Comparison of ENCODE assay signal across 9 cellular contexts in the genomic region with DNA sequence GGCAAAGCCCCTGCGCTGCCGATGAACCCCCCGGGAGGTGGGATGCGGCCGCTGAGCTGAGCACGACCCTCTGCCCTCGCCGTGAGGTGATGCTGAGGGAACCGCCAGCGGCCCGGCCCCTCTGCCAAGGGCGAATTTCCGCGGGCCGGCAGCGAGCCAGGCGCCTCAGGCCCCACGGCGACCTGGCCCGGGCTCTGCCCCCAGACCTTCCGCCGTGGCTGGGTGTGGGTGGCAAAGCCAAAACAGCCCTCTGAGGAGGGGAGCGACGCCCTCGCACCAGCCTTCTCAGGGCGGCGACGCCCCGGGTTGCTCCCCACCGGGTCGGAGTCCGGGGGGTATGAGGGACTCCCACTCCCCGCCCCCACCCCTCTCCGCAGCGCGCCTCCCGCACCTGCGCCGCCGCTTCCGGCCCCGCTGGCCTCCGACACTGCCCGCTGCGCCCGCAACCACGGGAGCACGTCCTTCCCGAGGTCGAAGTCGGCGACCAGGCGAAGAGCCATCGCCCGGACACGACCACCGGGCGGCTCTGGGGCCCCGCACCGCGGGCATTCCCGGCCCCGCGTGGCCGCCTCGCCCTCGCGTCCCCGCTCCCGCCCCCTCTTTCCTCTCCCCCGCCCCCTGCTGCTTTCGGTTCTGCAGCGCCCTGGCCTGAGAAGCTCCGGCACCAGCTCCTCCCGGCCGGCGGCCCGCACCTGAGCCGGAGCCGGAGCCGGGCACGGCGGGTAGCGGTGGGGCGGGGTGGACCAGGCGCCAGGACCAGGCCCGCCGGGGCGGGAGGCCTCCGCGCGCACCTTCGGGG. TPM values are rescaled to one million over a fixed set of nuclear protein-coding genes. Genes with fewer than 3 reads are reported as not detected.
DNase-seq lines count a peak whose midpoint lies in the region; ATAC-seq, FAIRE-seq and TF ChIP-seq lines count a peak whose summit lies in the region.
"Had no signal": no experiment of that assay in that cellular context is flagged by ENCODE, and none has a peak within 500 bp of the region (broad histone marks: within the 10 kb centered on the region; RNA-seq: fewer than 3 reads in every experiment).

A gene with protein sequence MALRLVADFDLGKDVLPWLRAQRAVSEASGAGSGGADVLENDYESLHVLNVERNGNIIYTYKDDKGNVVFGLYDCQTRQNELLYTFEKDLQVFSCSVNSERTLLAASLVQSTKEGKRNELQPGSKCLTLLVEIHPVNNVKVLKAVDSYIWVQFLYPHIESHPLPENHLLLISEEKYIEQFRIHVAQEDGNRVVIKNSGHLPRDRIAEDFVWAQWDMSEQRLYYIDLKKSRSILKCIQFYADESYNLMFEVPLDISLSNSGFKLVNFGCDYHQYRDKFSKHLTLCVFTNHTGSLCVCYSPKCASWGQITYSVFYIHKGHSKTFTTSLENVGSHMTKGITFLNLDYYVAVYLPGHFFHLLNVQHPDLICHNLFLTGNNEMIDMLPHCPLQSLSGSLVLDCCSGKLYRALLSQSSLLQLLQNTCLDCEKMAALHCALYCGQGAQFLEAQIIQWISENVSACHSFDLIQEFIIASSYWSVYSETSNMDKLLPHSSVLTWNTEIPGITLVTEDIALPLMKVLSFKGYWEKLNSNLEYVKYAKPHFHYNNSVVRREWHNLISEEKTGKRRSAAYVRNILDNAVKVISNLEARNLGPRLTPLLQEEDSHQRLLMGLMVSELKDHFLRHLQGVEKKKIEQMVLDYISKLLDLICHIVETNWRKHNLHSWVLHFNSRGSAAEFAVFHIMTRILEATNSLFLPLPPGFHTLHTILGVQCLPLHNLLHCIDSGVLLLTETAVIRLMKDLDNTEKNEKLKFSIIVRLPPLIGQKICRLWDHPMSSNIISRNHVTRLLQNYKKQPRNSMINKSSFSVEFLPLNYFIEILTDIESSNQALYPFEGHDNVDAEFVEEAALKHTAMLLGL (minus strand): TSS at position 528 of the 799 bp plus-strand sequence. CDS start 28 bp downstream, at position 500.

- H3K27me3 ChIP-seq in OCI-LY1 (ENCODE audit: insufficient read depth, low read length) = no peaks in the 10 kb centered on the region
- no peaks in the 10 kb centered on the region for H3K27me3 ChIP-seq in foreskin keratinocyte
- H3K27me3 ChIP-seq in neuronal stem cell (ENCODE audit: control insufficient read depth in 3 of 3, insufficient read depth in 3 of 3, low read depth in 1 of 3, low read length in 3 of 3) = peaks cover 0 to 15% (median 0%) of the 10 kb centered on the region in 3 experiments

- no peak within 1 kb of the TSS for H2BK12ac ChIP-seq in neuronal stem cell (ENCODE audit: low read length)

- H2AFZ ChIP-seq in OCI-LY1 (ENCODE audit: low read length) = peak within 1 kb of the TSS; percentile 12; the same call in 1 of the 2 replicates
- H2AFZ ChIP-seq in neuronal stem cell (ENCODE audit: low read length) = peak within 1 kb of the TSS; percentile 41

- H2BK120ac ChIP-seq in neuronal stem cell (ENCODE audit: low read depth, low read length) = peak within 1 kb of the TSS; percentile 66

- no peaks in the 10 kb centered on the region for H3K36me3 ChIP-seq in OCI-LY1 (ENCODE audit: insufficient read depth, low read length)
- no peaks in the 10 kb centered on the region for H3K36me3 ChIP-seq in neuronal stem cell (replicated peaks in 1 of 2; ENCODE audit: control insufficient read depth in 2 of 2, insufficient read depth in 2 of 2, low read length in 2 of 2)
- no peaks in the 10 kb centered on the region for H3K36me3 ChIP-seq in urinary bladder (ENCODE audit: insufficient read depth)

- no peak within 1 kb of the TSS for H2AK5ac ChIP-seq in neuronal stem cell (ENCODE audit: low read depth, low read length)

- no peaks in the 10 kb centered on the region for H3K9me3 ChIP-seq in OCI-LY1 (ENCODE audit: low read length)
- no peaks in the 10 kb centered on the region for H3K9me3 ChIP-seq in neuronal stem cell (replicated peaks in 1 of 2; ENCODE audit: control insufficient read depth in 2 of 2, insufficient read depth in 1 of 2, low read depth in 1 of 2, low read length in 2 of 2)

- H3K4me1 ChIP-seq in OCI-LY1 (ENCODE audit: insufficient read depth, low read length, severe bottlenecking) = peaks cover 44% of the 10 kb centered on the region
- peaks cover 13% of the 10 kb centered on the region for H3K4me1 ChIP-seq in foreskin keratinocyte
- peaks cover 4 to 7% of the 10 kb centered on the region in 2 donors for H3K4me1 ChIP-seq in neuronal stem cell (ENCODE audit: control insufficient read depth in 2 of 2, insufficient read depth in 1 of 2, low read depth in 1 of 2, low read length in 2 of 2)
- H3K4me1 ChIP-seq in urinary bladder (ENCODE audit: insufficient read depth) = no peaks in the 10 kb centered on the region

- ATAC-seq in HG03039 (IDR thresholded peaks at IDR 0.05; ENCODE audit: unreplicated experiment) (peak; percentile 52), foreskin keratinocyte (peak; percentile 80)
- ATAC-seq: HCT116 had no signal

- peak; percentile 75 for FAIRE-seq in GM18507 (lab: Jason Lieb, UNC)

- H3K4me2 ChIP-seq in OCI-LY1 (ENCODE audit: low read length) (peak within 1 kb of the TSS; percentile 66), neuronal stem cell (ENCODE audit: insufficient read depth, low read length, poor library complexity, severe bottlenecking) (peak within 1 kb of the TSS; percentile 84)

- H3K79me1 ChIP-seq in neuronal stem cell (ENCODE audit: low read depth, low read length) = no peaks in the 10 kb centered on the region

- peak within 1 kb of the TSS; percentile 84 for H2BK15ac ChIP-seq in neuronal stem cell (ENCODE audit: low read length)

- H3K9ac ChIP-seq in OCI-LY1 (ENCODE audit: low read length) (peak within 1 kb of the TSS; percentile 57), neuronal stem cell (ENCODE audit: low read depth, low read length, poor library complexity) (peak within 1 kb of the TSS; percentile 87)

- TF ChIP-seq CTCF in OCI-LY1 (IDR thresholded peaks at IDR 0.05; ENCODE audit: low read length) (no peak), foreskin keratinocyte (conservative IDR thresholded peaks at IDR 0.05) (peak; percentile 42)

- H4K91ac ChIP-seq in neuronal stem cell (ENCODE audit: low read depth, low read length, poor library complexity) = no peak within 1 kb of the TSS

- H3K27ac ChIP-seq in OCI-LY1 (ENCODE audit: low read depth, low read length, poor library complexity, severe bottlenecking) (peak within 1 kb of the TSS; percentile 69), foreskin keratinocyte (peak within 1 kb of the TSS; percentile 76), neuronal stem cell (replicated peaks; ENCODE audit: low read length) (no peak within 1 kb of the TSS), urinary bladder (ENCODE audit: low read depth) (peak within 1 kb of the TSS; percentile 45)

- H3K79me2 ChIP-seq in OCI-LY1 (ENCODE audit: insufficient read depth, low read length) = no peaks in the 10 kb centered on the region

- H3F3A ChIP-seq in OCI-LY1 (ENCODE audit: insufficient read depth, low read length) = peaks cover 14% of the 10 kb centered on the region; the same call in 1 of the 2 replicates

- H3K4ac ChIP-seq in neuronal stem cell (ENCODE audit: low read length) = no peak within 1 kb of the TSS

- H3K23ac ChIP-seq in neuronal stem cell (ENCODE audit: low read depth, low read length, poor library complexity) = peak within 1 kb of the TSS; percentile 76

- peak within 1 kb of the TSS; percentile 95 for H3K18ac ChIP-seq in neuronal stem cell (ENCODE audit: low read length)

- WGBS in neuronal stem cell (ENCODE audit: extremely low coverage in 2 of 2, insufficient read length in 2 of 2, insufficient replicate concordance in 1 of 2), 2 donors = no CpG with 5 or more reads among the region's 93 CpGs
- WGBS in urinary bladder = under 1% methylated on average over 93 of the region's 93 CpGs

- H3K4me3 ChIP-seq in OCI-LY1 (ENCODE audit: low read depth, low read length, poor library complexity, severe bottlenecking) = peak within 1 kb of the TSS; percentile 57
- peak within 1 kb of the TSS in 1 of 2 donors; percentile 89 for H3K4me3 ChIP-seq in neuronal stem cell (ENCODE audit: low read length in 2 of 2)
- peak within 1 kb of the TSS; percentile 73 for H3K4me3 ChIP-seq in urinary bladder (ENCODE audit: low read depth, low read length)

- no peaks in the 10 kb centered on the region for H3K9me2 ChIP-seq in OCI-LY1 (ENCODE audit: low read depth, low read length)

- H4K8ac ChIP-seq in neuronal stem cell (ENCODE audit: low read depth, low read length) = no peak within 1 kb of the TSS

- H2BK5ac ChIP-seq in neuronal stem cell (ENCODE audit: low read length) = peak within 1 kb of the TSS; percentile 42

- DNase-seq in 8988T (peak; percentile 41), GM18507 (ENCODE audit: extremely low spot score, insufficient read length, low read depth) (no peak), foreskin keratinocyte (no peak), neuronal stem cell (ENCODE audit: low spot score) (peak; percentile 26)
- DNase-seq in activated effector memory CD4-positive, alpha-beta T cell treated with anti-CD3 and anti-CD28 coated beads, Interleukin-2, amount 50 U/mL, for 16 hours = peak; percentile 78

- H4K20me1 ChIP-seq in OCI-LY1 (ENCODE audit: insufficient read depth, low read length) = no peaks in the 10 kb centered on the region

- H3K14ac ChIP-seq in neuronal stem cell (ENCODE audit: low read length) = peak within 1 kb of the TSS; percentile 87

RNA-seq across cellular contexts. Expression of the gene that starts here (rescaled TPM):
- total RNA-seq in foreskin keratinocyte (3.9 and 4.2 TPM in 2 replicates), urinary bladder (14.9 TPM)
- polyA plus RNA-seq in foreskin keratinocyte (1.6 and 2.0 TPM in 2 replicates), urinary bladder (4.7 TPM)
- 2.0 TPM for polyA plus RNA-seq in neuronal stem cell (2013, experiment 1 of 2)
- 2.0 TPM for polyA plus RNA-seq in neuronal stem cell (2013, experiment 2 of 2)

Comparison
In these comparisons a context has a peak if more than half of its experiments do, and no peak if none do; other contexts are left out.
1. DNase-seq: peak in 8988T (single experiment), activated effector memory CD4-positive, alpha-beta T cell treated with anti-CD3 and anti-CD28 coated beads, Interleukin-2, amount 50 U/mL, for 16 hours (single experiment) and neuronal stem cell (single experiment); none in GM18507 (single experiment) and foreskin keratinocyte (0 of 2).